12 cellular contexts compared by ENCODE assay signal in genomic region chr2:191038741-191039140, GRCh38. TPM values are rescaled to one million over a fixed set of nuclear protein-coding genes. Genes with fewer than 3 reads are reported as not detected.
A peak's percentile ranks its signal among the peaks of the same experiment; 100 is the strongest.
DNase-seq lines count a peak whose midpoint lies in the region.
"Had no signal": no experiment of that assay in that cellular context is flagged by ENCODE, and none has a peak within 500 bp of the region (broad histone marks: within the 10 kb centered on the region; RNA-seq: fewer than 3 reads in every experiment).

No MANE protein-coding gene starts in this region.

- peak overlapping the region; percentile 41 for H3K27ac ChIP-seq in effector memory CD4-positive, alpha-beta T cell (ENCODE audit: insufficient read depth, low read length, poor library complexity, severe bottlenecking)
- H3K27ac ChIP-seq: pancreas had no signal

- no peak overlapping the region for H3K4me3 ChIP-seq in effector memory CD4-positive, alpha-beta T cell (ENCODE audit: insufficient read depth, low read depth, low read length, poor library complexity, severe bottlenecking)
- H3K4me3 ChIP-seq in skeletal muscle satellite cell (ENCODE audit: low read length) = no peak overlapping the region
- H3K4me3 ChIP-seq: pancreas had no signal

- no peaks in the 10 kb centered on the region for H3K27me3 ChIP-seq in effector memory CD4-positive, alpha-beta T cell (replicated peaks; ENCODE audit: control insufficient read depth, insufficient read depth, low read length, poor library complexity, severe bottlenecking)
- no peaks in the 10 kb centered on the region for H3K27me3 ChIP-seq in skeletal muscle satellite cell (ENCODE audit: control insufficient read depth, insufficient read depth, low read length)
- H3K27me3 ChIP-seq: pancreas had no signal

- H3K9ac ChIP-seq in skeletal muscle satellite cell (ENCODE audit: low read depth, low read length) = no peak overlapping the region

- intact Hi-C loops in activated naive CD4-positive, alpha-beta T cell treated with anti-CD3 and anti-CD28 coated beads for 36 hours (cut with micrococcal nuclease) = loop anchor here (1.0 kb wide), 2 partner anchors 18 to 21 kb away; no protein-coding TSS in a partner anchor

- DNase-seq in activated naive CD4-positive, alpha-beta T cell treated with anti-CD3 and anti-CD28 coated beads for 36 hours = no peak
- no peak for DNase-seq in activated naive CD4-positive, alpha-beta T cell (lab: John Stamatoyannopoulos, UW)
- DNase-seq in activated CD4-positive, alpha-beta memory T cell treated with anti-CD3 and anti-CD28 coated beads, Interleukin-2, amount 10 ng/mL, durations not matched to agents 7 days and 5 days = no peak
- no peak for DNase-seq in effector memory CD4-positive, alpha-beta T cell
- no peak for DNase-seq in NCI-H69 (lab: John Stamatoyannopoulos, UW)
- DNase-seq in foreskin melanocyte = no peak
- DNase-seq in mesenteric fat pad (ENCODE audit: low spot score) = no peak
- DNase-seq: anterior cingulate cortex, DMS153, midbrain, pancreas had no signal

- POLR2A ChIA-PET in activated CD4-positive, alpha-beta memory T cell treated with anti-CD3 and anti-CD28 coated beads, Interleukin-2, amount 10 ng/mL, durations not matched to agents 7 days and 5 days (lab: Charles Lee) = interaction anchor here (0.6 to 8.9 kb wide), 13 partner anchors 8 to 1124 kb away, joined by 3 to 78 read pairs (median 11); partner anchors contain the start of gene STAT1

- H3K27me3 Mint-ChIP-seq in activated naive CD4-positive, alpha-beta T cell treated with anti-CD3 and anti-CD28 coated beads for 36 hours (ENCODE audit: low read depth) = no peaks in the 10 kb centered on the region
- H3K27me3 Mint-ChIP-seq in activated CD4-positive, alpha-beta memory T cell treated with anti-CD3 and anti-CD28 coated beads, Interleukin-2, amount 10 ng/mL, durations not matched to agents 7 days and 5 days = no peaks in the 10 kb centered on the region

- H3K4me3 Mint-ChIP-seq in activated naive CD4-positive, alpha-beta T cell treated with anti-CD3 and anti-CD28 coated beads for 36 hours = no peak overlapping the region
- H3K4me3 Mint-ChIP-seq in activated CD4-positive, alpha-beta memory T cell treated with anti-CD3 and anti-CD28 coated beads, Interleukin-2, amount 10 ng/mL, durations not matched to agents 7 days and 5 days = peak overlapping the region; percentile 29

- H3K36me3 ChIP-seq in effector memory CD4-positive, alpha-beta T cell (ENCODE audit: control insufficient read depth, insufficient read depth, low read length) = peaks cover 27% of the 10 kb centered on the region
- no peaks in the 10 kb centered on the region for H3K36me3 ChIP-seq in skeletal muscle satellite cell (ENCODE audit: insufficient read depth, low read length)
- H3K36me3 ChIP-seq: pancreas had no signal

- peak overlapping the region; percentile 68 for H3K27ac Mint-ChIP-seq in activated naive CD4-positive, alpha-beta T cell treated with anti-CD3 and anti-CD28 coated beads for 36 hours
- peak overlapping the region; percentile 88 for H3K27ac Mint-ChIP-seq in activated CD4-positive, alpha-beta memory T cell treated with anti-CD3 and anti-CD28 coated beads, Interleukin-2, amount 10 ng/mL, durations not matched to agents 7 days and 5 days

- peak overlapping the region; percentile 18 for H3K4me2 ChIP-seq in skeletal muscle satellite cell (ENCODE audit: low read length)

- CTCF ChIA-PET in activated naive CD4-positive, alpha-beta T cell treated with anti-CD3 and anti-CD28 coated beads for 36 hours (lab: Charles Lee) = interaction anchor here (0.6 to 5.7 kb wide), 4 partner anchors 10 to 119 kb away, joined by 3 to 40 read pairs (median 14); no protein-coding TSS in a partner anchor
- CTCF ChIA-PET in activated CD4-positive, alpha-beta memory T cell treated with anti-CD3 and anti-CD28 coated beads, Interleukin-2, amount 10 ng/mL, durations not matched to agents 7 days and 5 days (lab: Charles Lee) = interaction anchor here (1.6 to 8.8 kb wide), 5 partner anchors 9 to 119 kb away, joined by 3 to 101 read pairs (median 5); no protein-coding TSS in a partner anchor

- peaks cover 13% of the 10 kb centered on the region for H3K4me1 ChIP-seq in effector memory CD4-positive, alpha-beta T cell (ENCODE audit: control insufficient read depth, insufficient read depth, low read length, poor library complexity, severe bottlenecking)
- peaks cover 23% of the 10 kb centered on the region for H3K4me1 ChIP-seq in skeletal muscle satellite cell (ENCODE audit: control insufficient read depth, insufficient read depth, low read length)
- H3K4me1 ChIP-seq: pancreas had no signal

- no peaks in the 10 kb centered on the region for H3K9me3 Mint-ChIP-seq in activated naive CD4-positive, alpha-beta T cell treated with anti-CD3 and anti-CD28 coated beads for 36 hours
- no peaks in the 10 kb centered on the region for H3K9me3 Mint-ChIP-seq in activated CD4-positive, alpha-beta memory T cell treated with anti-CD3 and anti-CD28 coated beads, Interleukin-2, amount 10 ng/mL, durations not matched to agents 7 days and 5 days

- peaks cover 38% of the 10 kb centered on the region for H3K4me1 Mint-ChIP-seq in activated naive CD4-positive, alpha-beta T cell treated with anti-CD3 and anti-CD28 coated beads for 36 hours (ENCODE audit: low read depth)
- H3K4me1 Mint-ChIP-seq in activated CD4-positive, alpha-beta memory T cell treated with anti-CD3 and anti-CD28 coated beads, Interleukin-2, amount 10 ng/mL, durations not matched to agents 7 days and 5 days = peaks cover 49% of the 10 kb centered on the region

- H3K9me3 ChIP-seq in effector memory CD4-positive, alpha-beta T cell (ENCODE audit: control insufficient read depth, low read length) = no peaks in the 10 kb centered on the region
- H3K9me3 ChIP-seq in skeletal muscle satellite cell (replicated peaks; ENCODE audit: low read length) = no peaks in the 10 kb centered on the region
- H3K9me3 ChIP-seq: pancreas had no signal

- H3K36me3 Mint-ChIP-seq in activated naive CD4-positive, alpha-beta T cell treated with anti-CD3 and anti-CD28 coated beads for 36 hours (ENCODE audit: low read depth) = peaks cover 32% of the 10 kb centered on the region
- H3K36me3 Mint-ChIP-seq in activated CD4-positive, alpha-beta memory T cell treated with anti-CD3 and anti-CD28 coated beads, Interleukin-2, amount 10 ng/mL, durations not matched to agents 7 days and 5 days (ENCODE audit: low read depth) = peaks cover 67% of the 10 kb centered on the region

RNA-seq across cellular contexts. Expression of gene STAT1, which starts 24.8 kb away (rescaled TPM):
- 100 to 1,000 TPM; 376 to 402 TPM for total RNA-seq in activated naive CD4-positive, alpha-beta T cell treated with anti-CD3 and anti-CD28 coated beads for 36 hours
- total RNA-seq in activated CD4-positive, alpha-beta memory T cell treated with anti-CD3 and anti-CD28 coated beads, Interleukin-2, amount 10 ng/mL, durations not matched to agents 7 days and 5 days = 100 to 1,000 TPM; 540 to 547 TPM
- 78.4 and 123 TPM in 2 replicates for total RNA-seq in skeletal muscle satellite cell (2012; rRNA removed)
- total RNA-seq in mesenteric fat pad = 186 TPM
